18 cellular contexts compared by ENCODE assay signal in genomic region chr4:119034276-119035008, GRCh38.
A peak's percentile ranks its signal among the peaks of the same experiment; 100 is the strongest.
DNase-seq lines count a peak whose midpoint lies in the region; ATAC-seq and TF ChIP-seq lines count a peak whose summit lies in the region.
"Had no signal": no experiment of that assay in that cellular context is flagged by ENCODE, and none has a peak within 500 bp of the region (broad histone marks: within the 10 kb centered on the region; RNA-seq: fewer than 3 reads in every experiment).

No MANE protein-coding gene starts in this region.

- DNase-seq in heart right ventricle (no peak), left cardiac atrium (no peak), endothelial cell (ENCODE audit: low spot score) (peak; percentile 9), myocyte (ENCODE audit: low read depth) (peak; percentile 91), T-helper 9 cell (no peak), sciatic nerve (ENCODE audit: low spot score) (no peak), NCI-H526 treated with DMSO at 0.1 percent for 48 hours (lab: John Stamatoyannopoulos, UW) (no peak), NCI-H526 (lab: John Stamatoyannopoulos, UW) (no peak)
- DNase-seq: ACHN; activated CD4-positive, alpha-beta T cell treated with anti-CD3 and anti-CD28 coated beads, Interleukin-2, amount 50 U/mL, for 48 hours; amygdala; GM23248; naive thymus-derived CD8-positive, alpha-beta T cell; NCI-H1092; NCI-H2171; SIG-M5; stimulated activated CD4-positive, alpha-beta T cell treated with anti-CD3 and anti-CD28 coated beads, Interleukin-2, amount 100 ng/mL, for 48 hours had no signal

- H3K4me3 Mint-ChIP-seq in endothelial cell (ENCODE audit: unreplicated experiment), result no peak overlapping the region
- H3K4me3 Mint-ChIP-seq: dendritic cell treated with granulocyte-macrophage colony-stimulating factor and Interleukin-4, amounts not matched to agents 40 ng/mL and 50 ng/mL, for 4 days; naive thymus-derived CD8-positive, alpha-beta T cell had no signal

- H3K27me3 ChIP-seq in heart right ventricle, result no peaks in the 10 kb centered on the region

- TF ChIP-seq CTCF in heart right ventricle (IDR thresholded peaks at IDR 0.05) (no peak), endothelial cell (IDR thresholded peaks at IDR 0.05; ENCODE audit: unreplicated experiment) (no peak)

- intact Hi-C loops in heart right ventricle (cut with DNase I) (loop anchor here in 6 of 10 donors (5.0 to 10.0 kb wide), 8 partner anchors 37 to 290 kb away; no protein-coding TSS in a partner anchor), left cardiac atrium (cut with DNase I) (no loop called here), sciatic nerve (cut with DNase I) (loop anchor here (10.0 kb wide), 1 partner anchor 250 kb away; no protein-coding TSS in a partner anchor)

- 73 to 76% methylated on average over 4 of the region's 4 CpGs for WGBS in heart right ventricle, 2 donors

- no peaks in the 10 kb centered on the region for H3K9me3 Mint-ChIP-seq in endothelial cell (ENCODE audit: unreplicated experiment)
- H3K9me3 Mint-ChIP-seq: naive thymus-derived CD8-positive, alpha-beta T cell had no signal

- peaks cover 0 to 62% (median 51%) of the 10 kb centered on the region in 9 donors for H3K4me1 ChIP-seq in heart right ventricle

- peak overlapping the region in 8 of 10 donors; percentile 23 to 69 (median 46) for H3K27ac ChIP-seq in heart right ventricle
- H3K27ac ChIP-seq: GM23248 had no signal

- H3K36me3 Mint-ChIP-seq in endothelial cell (ENCODE audit: low read depth, unreplicated experiment), result peaks cover 14% of the 10 kb centered on the region

- H3K36me3 ChIP-seq in heart right ventricle, result peaks cover 0 to 49% (median 16%) of the 10 kb centered on the region in 9 donors

- peaks cover 11% of the 10 kb centered on the region for H3K4me1 Mint-ChIP-seq in endothelial cell (ENCODE audit: unreplicated experiment)
- H3K4me1 Mint-ChIP-seq: naive thymus-derived CD8-positive, alpha-beta T cell had no signal

- ATAC-seq in heart right ventricle (peak in 2 of 8 donors; percentile 3 to 10), left cardiac atrium (no peak), sciatic nerve (no peak)
- ATAC-seq: naive thymus-derived CD8-positive, alpha-beta T cell had no signal

- no peaks in the 10 kb centered on the region for H3K9me3 ChIP-seq in heart right ventricle

- H3K27me3 Mint-ChIP-seq in endothelial cell (ENCODE audit: unreplicated experiment), result peaks cover 3% of the 10 kb centered on the region
- H3K27me3 Mint-ChIP-seq: dendritic cell treated with granulocyte-macrophage colony-stimulating factor and Interleukin-4, amounts not matched to agents 40 ng/mL and 50 ng/mL, for 4 days had no signal

- H3K27ac Mint-ChIP-seq in endothelial cell (ENCODE audit: unreplicated experiment), result no peak overlapping the region
- H3K27ac Mint-ChIP-seq: dendritic cell treated with granulocyte-macrophage colony-stimulating factor and Interleukin-4, amounts not matched to agents 40 ng/mL and 50 ng/mL, for 4 days; naive thymus-derived CD8-positive, alpha-beta T cell had no signal

- H3K4me3 ChIP-seq in heart right ventricle, result no peak overlapping the region
- H3K4me3 ChIP-seq: GM23248 had no signal

Comparison
In these comparisons a context has a peak if more than half of its experiments do, and no peak if none do; other contexts are left out.
1. intact Hi-C loops: an anchor here in heart right ventricle (5.0 to 10.0 kb wide) and sciatic nerve (10.0 kb wide); none called in left cardiac atrium.
2. DNase-seq: peak in endothelial cell (single experiment) and myocyte (single experiment); none in heart right ventricle (0 of 2), left cardiac atrium (single experiment), T-helper 9 cell (single experiment), sciatic nerve (single experiment), NCI-H526 treated with DMSO at 0.1 percent for 48 hours (single experiment) and NCI-H526 (0 of 2).